Comparison of ENCODE assay signal across 10 cellular contexts in genomic region chr15:52464478-52464877, GRCh38.
DNase-seq lines count a peak whose midpoint lies in the region; ATAC-seq, FAIRE-seq and TF ChIP-seq lines count a peak whose summit lies in the region.
"Had no signal": no experiment of that assay in that cellular context is flagged by ENCODE, and none has a peak within 500 bp of the region (broad histone marks: within the 10 kb centered on the region; RNA-seq: fewer than 3 reads in every experiment).

No MANE protein-coding gene starts in this region.

- no peak for DNase-seq in CD8-positive, alpha-beta T cell
- DNase-seq in GM19239 (ENCODE audit: insufficient read length, low spot score) (peak; percentile 41), frontal cortex (ENCODE audit: low spot score in 2 of 2) (no peak), stomach (no peak), left lung (no peak), AML-193 (lab: John Stamatoyannopoulos, UW) (no peak)
- DNase-seq in activated naive CD4-positive, alpha-beta T cell treated with anti-CD3 and anti-CD28 coated beads, Interleukin-2, amount 50 U/mL, for 72 hours (ENCODE audit: low spot score in 2 of 2), result no peak

- peak overlapping the region; percentile 62 for H3K4me3 Mint-ChIP-seq in CD8-positive, alpha-beta T cell

- WGBS in stomach, 5 donors, result 62 to 75% (median 67%) methylated on average over 3 of the region's 3 CpGs

- CTCF ChIA-PET in CD8-positive, alpha-beta T cell (lab: Charles Lee), result interaction anchor here (1.0 to 1.5 kb wide), 2 partner anchors 53 to 209 kb away, joined by 3 read pairs; no protein-coding TSS in a partner anchor

- H3K4me1 Mint-ChIP-seq in CD8-positive, alpha-beta T cell (ENCODE audit: low read depth), result peaks cover 35% of the 10 kb centered on the region

- H3K9me3 ChIP-seq in CD8-positive, alpha-beta T cell (ENCODE audit: low read length), result no peaks in the 10 kb centered on the region
- H3K9me3 ChIP-seq in stomach (peaks cover 0 to 13% (median 9%) of the 10 kb centered on the region in 4 donors), left lung (peaks cover 0 to 8% of the 10 kb centered on the region in 2 donors)

- H3K36me3 ChIP-seq in CD8-positive, alpha-beta T cell (ENCODE audit: insufficient read depth, low read length), result no peaks in the 10 kb centered on the region
- no peaks in the 10 kb centered on the region for H3K36me3 ChIP-seq in stomach
- H3K36me3 ChIP-seq in left lung, result no peaks in the 10 kb centered on the region

- peak; percentile 80 for ATAC-seq in CD8-positive, alpha-beta T cell
- ATAC-seq in HG03064 (IDR thresholded peaks at IDR 0.05; ENCODE audit: low read depth, unreplicated experiment) (peak; percentile 62), left lung (no peak)
- ATAC-seq in activated naive CD4-positive, alpha-beta T cell treated with anti-CD3 and anti-CD28 coated beads, Interleukin-2, amount 50 U/mL, for 72 hours, result peak; percentile 82 to 88
- ATAC-seq: sciatic nerve had no signal

- H3K9me3 Mint-ChIP-seq in CD8-positive, alpha-beta T cell, result peaks cover 10% of the 10 kb centered on the region
- peaks cover 0 to 7% of the 10 kb centered on the region in 2 donors for H3K9me3 Mint-ChIP-seq in activated naive CD4-positive, alpha-beta T cell treated with anti-CD3 and anti-CD28 coated beads, Interleukin-2, amount 50 U/mL, for 72 hours

- H3K27me3 Mint-ChIP-seq in CD8-positive, alpha-beta T cell (ENCODE audit: low read depth), result no peaks in the 10 kb centered on the region

- peaks cover 8% of the 10 kb centered on the region for H3K36me3 Mint-ChIP-seq in CD8-positive, alpha-beta T cell
- peaks cover 6 to 10% of the 10 kb centered on the region in 2 donors for H3K36me3 Mint-ChIP-seq in activated naive CD4-positive, alpha-beta T cell treated with anti-CD3 and anti-CD28 coated beads, Interleukin-2, amount 50 U/mL, for 72 hours

- peak overlapping the region; percentile 91 for H3K27ac Mint-ChIP-seq in CD8-positive, alpha-beta T cell
- peak overlapping the region; percentile 71 to 77 for H3K27ac Mint-ChIP-seq in activated naive CD4-positive, alpha-beta T cell treated with anti-CD3 and anti-CD28 coated beads, Interleukin-2, amount 50 U/mL, for 72 hours

- intact Hi-C loops in CD8-positive, alpha-beta T cell (cut with DNase I, micrococcal nuclease), result loop anchor here in 1 of 2 experiments (10.0 kb wide), 1 partner anchor 60 kb away; the partner anchor contains the start of gene MYO5A
- intact Hi-C loops in stomach (cut with DNase I; ENCODE audit: low total_unique reads) (no loop called here), left lung (cut with DNase I) (no loop called here)

- TF ChIP-seq POLR2A in stomach (IDR thresholded peaks at IDR 0.05), result no peak

- no peak overlapping the region for H3K4me3 ChIP-seq in CD8-positive, alpha-beta T cell (ENCODE audit: low read depth, low read length)
- H3K4me3 ChIP-seq in stomach (no peak overlapping the region), left lung (no peak overlapping the region)
- H3K4me3 ChIP-seq: SK-N-MC had no signal

- no peak overlapping the region for H3K27ac ChIP-seq in CD8-positive, alpha-beta T cell (ENCODE audit: low read depth, low read length)
- H3K27ac ChIP-seq in stomach, result peak overlapping the region in 2 of 5 donors; percentile 17 to 42
- H3K27ac ChIP-seq in left lung, result peak overlapping the region in 1 of 2 donors; percentile 6
- H3K27ac ChIP-seq: SK-N-MC had no signal

- peaks cover 10% of the 10 kb centered on the region for H3K4me1 ChIP-seq in CD8-positive, alpha-beta T cell (ENCODE audit: insufficient read depth, low read length)
- H3K4me1 ChIP-seq in stomach, result peaks cover 0 to 44% (median 15%) of the 10 kb centered on the region in 4 donors
- H3K4me1 ChIP-seq in left lung, result peaks cover 0 to 35% of the 10 kb centered on the region in 2 donors

- POLR2A ChIA-PET in CD8-positive, alpha-beta T cell (lab: Charles Lee), result interaction anchor here (0.6 to 1.5 kb wide), 2 partner anchors 17 to 39 kb away, joined by 3 to 4 read pairs; no protein-coding TSS in a partner anchor

- H3K27me3 ChIP-seq in CD8-positive, alpha-beta T cell (ENCODE audit: insufficient read depth, low read length), result no peaks in the 10 kb centered on the region
- no peaks in the 10 kb centered on the region for H3K27me3 ChIP-seq in stomach
- H3K27me3 ChIP-seq in left lung, result no peaks in the 10 kb centered on the region

- no peak for TF ChIP-seq EP300 in stomach (IDR thresholded peaks at IDR 0.05)

- no peak for TF ChIP-seq CTCF in CD8-positive, alpha-beta T cell (IDR thresholded peaks at IDR 0.05)
- TF ChIP-seq CTCF in stomach (IDR thresholded peaks at IDR 0.05) (no peak), left lung (IDR thresholded peaks at IDR 0.05) (no peak)

- FAIRE-seq in GM19239 (lab: Jason Lieb, UNC) (peak; percentile 98), frontal cortex (lab: Jason Lieb, UNC) (no peak)
